24 cellular contexts compared by ENCODE assay signal in the genomic region with DNA sequence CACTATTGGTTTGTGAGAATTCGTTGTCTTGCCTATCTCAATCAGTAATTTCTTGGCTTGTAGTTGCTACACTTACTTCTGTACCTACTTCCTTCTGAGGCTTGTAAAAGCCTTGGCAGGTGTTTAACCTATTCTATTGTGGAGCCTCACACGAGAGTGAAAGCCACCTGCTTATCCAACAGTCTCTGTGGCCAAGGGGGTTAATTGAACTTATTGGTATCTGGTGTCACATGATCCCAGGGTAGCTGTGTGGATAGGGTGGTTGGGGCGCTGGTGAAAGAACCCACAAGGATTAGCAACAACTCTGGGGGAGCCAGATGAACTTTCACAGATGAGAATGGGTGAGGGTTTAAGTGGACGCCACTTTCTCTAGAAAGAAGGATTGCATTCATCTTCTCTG. TPM values are rescaled to one million over a fixed set of nuclear protein-coding genes. Genes with fewer than 3 reads are reported as not detected.
DNase-seq lines count a peak whose midpoint lies in the region; ATAC-seq and TF ChIP-seq lines count a peak whose summit lies in the region.
"Had no signal": no experiment of that assay in that cellular context is flagged by ENCODE, and none has a peak within 500 bp of the region (broad histone marks: within the 10 kb centered on the region; RNA-seq: fewer than 3 reads in every experiment).

No MANE protein-coding gene starts in this region.

- peaks cover 0 to 7% of the 10 kb centered on the region in 2 experiments; a peak in 1 of 3 replicates for H3K36me3 ChIP-seq in HEK293 (ENCODE audit: control insufficient read depth in 2 of 2, insufficient read depth in 1 of 2, low read length in 2 of 2)
- H3K36me3 ChIP-seq in BE2C: no peaks in the 10 kb centered on the region
- peaks cover 0 to 66% of the 10 kb centered on the region in 2 donors for H3K36me3 ChIP-seq in psoas muscle (ENCODE audit: insufficient read depth in 1 of 2, low read depth in 1 of 2)

- 85 to 95% (median 92%) methylated on average over 4 of the region's 4 CpGs for WGBS in psoas muscle, 3 donors

- intact Hi-C loops in CD14-positive monocyte (cut with micrococcal nuclease) (no loop called here), psoas muscle (cut with DNase I) (no loop called here)

- H3K4me3 ChIP-seq in HEK293 (ENCODE audit: low read depth, low read length) (no peak overlapping the region), BE2C (ENCODE audit: low read depth, low read length) (no peak overlapping the region), psoas muscle (no peak overlapping the region)
- H3K4me3 ChIP-seq: A549 had no signal

- H3K27me3 Mint-ChIP-seq in CD14-positive monocyte (ENCODE audit: low read depth in 3 of 3): no peaks in the 10 kb centered on the region
- H3K27me3 Mint-ChIP-seq: T-cell had no signal

- TF ChIP-seq CTCF in CD14-positive monocyte (IDR thresholded peaks at IDR 0.05): no peak
- TF ChIP-seq CTCF in HEK293 (tag by site-specific recombination; IDR thresholded peaks at IDR 0.05): no peak
- no peak for TF ChIP-seq CTCF in VCaP (conservative IDR thresholded peaks at IDR 0.05)
- TF ChIP-seq CTCF in omental fat pad (IDR thresholded peaks at IDR 0.05): no peak
- no peak for TF ChIP-seq CTCF in BE2C (IDR thresholded peaks at IDR 0.05; ENCODE audit: low read depth, low read length)
- no peak for TF ChIP-seq CTCF in psoas muscle (IDR thresholded peaks at IDR 0.05)

- no peak overlapping the region for H3K27ac ChIP-seq in HEK293 (ENCODE audit: extremely low read depth, low read depth, low read length)
- peak overlapping the region; percentile 40 for H3K27ac ChIP-seq in VCaP
- no peak overlapping the region for H3K27ac ChIP-seq in psoas muscle
- H3K27ac ChIP-seq: A549, RWPE1 had no signal

- CTCF ChIA-PET in HEK293 (lab: Yijun Ruan, JAX): interaction anchor here (1.3 kb wide), 1 partner anchor 54 kb away, joined by 3 read pairs; no protein-coding TSS in a partner anchor

- POLR2A ChIA-PET in HEK293 (lab: Yijun Ruan, JAX): no interaction called here

- no peak for ATAC-seq in omental fat pad (ENCODE audit: low FRiP score)
- no peak for ATAC-seq in psoas muscle
- ATAC-seq: A549, Panc1, T-cell had no signal

- H3K4me1 ChIP-seq in HEK293 (ENCODE audit: control insufficient read depth, insufficient read depth, low read length) (peaks cover 7% of the 10 kb centered on the region), BE2C (peaks cover 7% of the 10 kb centered on the region; the same call in 1 of the 2 replicates), psoas muscle (peaks cover 8% of the 10 kb centered on the region)

- H3K9me3 Mint-ChIP-seq in CD14-positive monocyte: no peaks in the 10 kb centered on the region
- H3K9me3 Mint-ChIP-seq: CD8-positive, alpha-beta memory T cell; T-cell had no signal

- H3K36me3 Mint-ChIP-seq in CD14-positive monocyte: peaks cover 40 to 51% of the 10 kb centered on the region in 2 donors

- DNase-seq in CD14-positive monocyte (ENCODE audit: low spot score) (peak; percentile 14), omental fat pad (ENCODE audit: low spot score) (peak; percentile 11), BE2C (no peak), psoas muscle (no peak), NCI-H345 treated with DMSO at 0.1 percent for 48 hours (lab: John Stamatoyannopoulos, UW; ENCODE audit: unreplicated experiment) (no peak)
- DNase-seq: AML-193, C1 segment of cervical spinal cord, DMS 273 treated with DMSO at 0.1 percent for 48 hours, DMS79 treated with DMSO at 0.1 percent for 48 hours, GF-D8, KG1, NCI-H1092 treated with DMSO at 0.1 percent for 48 hours, NCI-H1436, NCI-H187, NCI-H2081 treated with DMSO at 0.1 percent for 48 hours, NCI-H69, SHP77 had no signal

- H3K27me3 ChIP-seq in BE2C (no peaks in the 10 kb centered on the region), psoas muscle (ENCODE audit: insufficient read depth in 3 of 3, low read length in 2 of 3) (no peaks in the 10 kb centered on the region)

- no peak overlapping the region for H3K4me3 Mint-ChIP-seq in CD14-positive monocyte
- H3K4me3 Mint-ChIP-seq: CD8-positive, alpha-beta memory T cell; T-cell had no signal

- H3K27ac Mint-ChIP-seq in CD14-positive monocyte: no peak overlapping the region

- no peaks in the 10 kb centered on the region for H3K9me3 ChIP-seq in HEK293 (ENCODE audit: control insufficient read depth, insufficient read depth, low read depth, low read length)
- no peaks in the 10 kb centered on the region for H3K9me3 ChIP-seq in BE2C
- no peaks in the 10 kb centered on the region for H3K9me3 ChIP-seq in psoas muscle
- H3K9me3 ChIP-seq: A549 had no signal

- H3K4me1 Mint-ChIP-seq in CD14-positive monocyte: peaks cover 1% of the 10 kb centered on the region

TF ChIP-seq in HEK293, 187 proteins besides CTCF, POLR2A, EP300 and RAD21:
- TF ChIP-seq ZNF843 (tag by site-specific recombination; IDR thresholded peaks at IDR 0.05) (no peak), PRDM1 (tag by site-specific recombination; IDR thresholded peaks at IDR 0.05) (peak; percentile 31; the same call in 1 of the 2 replicates)

RNA-seq across cellular contexts. Expression of a gene that starts 13.9 kb away (rescaled TPM):
- polyA plus RNA-seq in CD14-positive monocyte: 10 to 100 TPM in 1 of 2 donors, 1 to 10 TPM in 1; 8.2 to 13.3 TPM
- 10 to 100 TPM in 2 of 4 donors, 1 to 10 TPM in 2; 7.1 to 21.2 (median 11.1) TPM for total RNA-seq in omental fat pad
- 226 TPM for polyA plus RNA-seq in BE2C (2012; ENCODE audit: insufficient read depth, insufficient read length, low read depth)
- 10 to 100 TPM in 2 of 4 donors, 1 to 10 TPM in 2; 3.7 to 12.8 (median 9.3) TPM for total RNA-seq in psoas muscle
- polyA plus RNA-seq in psoas muscle: 10 to 100 TPM; 11.3 to 11.7 (median 11.5) TPM

RNA-seq across cellular contexts. Expression of a gene that starts 21.7 kb away (rescaled TPM):
- polyA plus RNA-seq in CD14-positive monocyte (1 to 10 TPM; 1.3 to 2.7 TPM), psoas muscle (1 to 10 TPM; 1.4 to 3.6 (median 1.9) TPM)
- total RNA-seq in omental fat pad (10 to 100 TPM in 2 of 4 donors, 1 to 10 TPM in 2; 4.4 to 20.6 (median 10.4) TPM), psoas muscle (1 to 10 TPM; 5.3 to 7.8 (median 6.7) TPM)
- polyA plus RNA-seq in BE2C (2012; ENCODE audit: insufficient read depth, insufficient read length, low read depth): 17.5 TPM

Comparison
In these comparisons a context has a peak if more than half of its experiments do, and no peak if none do; other contexts are left out.
1. DNase-seq: peak in CD14-positive monocyte (single experiment) and omental fat pad (single experiment); none in BE2C (single experiment), psoas muscle (0 of 2) and NCI-H345 treated with DMSO at 0.1 percent for 48 hours (single experiment).